ENCODE assay signal across 1 cellular context in genomic region chr4:71029504-71029903, GRCh38.
TF ChIP-seq lines count a peak whose summit lies in the region.

No MANE protein-coding gene starts in this region.

TF ChIP-seq in A549, 52 proteins besides CTCF, POLR2A, EP300 and RAD21 (continued from another document):
- no peak for TF ChIP-seq TP53 (CRISPR knock-in tag; IDR thresholded peaks at IDR 0.05)
- TF ChIP-seq HOXB13 (CRISPR knock-in tag; IDR thresholded peaks at IDR 0.05; ENCODE audit: low read depth): no peak
- no peak for TF ChIP-seq KDM5A (IDR thresholded peaks at IDR 0.05)
- TF ChIP-seq, protein P1, sequence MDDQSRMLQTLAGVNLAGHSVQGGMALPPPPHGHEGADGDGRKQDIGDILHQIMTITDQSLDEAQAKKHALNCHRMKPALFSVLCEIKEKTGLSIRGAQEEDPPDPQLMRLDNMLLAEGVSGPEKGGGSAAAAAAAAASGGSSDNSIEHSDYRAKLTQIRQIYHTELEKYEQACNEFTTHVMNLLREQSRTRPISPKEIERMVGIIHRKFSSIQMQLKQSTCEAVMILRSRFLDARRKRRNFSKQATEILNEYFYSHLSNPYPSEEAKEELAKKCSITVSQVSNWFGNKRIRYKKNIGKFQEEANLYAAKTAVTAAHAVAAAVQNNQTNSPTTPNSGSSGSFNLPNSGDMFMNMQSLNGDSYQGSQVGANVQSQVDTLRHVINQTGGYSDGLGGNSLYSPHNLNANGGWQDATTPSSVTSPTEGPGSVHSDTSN (IDR thresholded peaks at IDR 0.05): no peak
- TF ChIP-seq KDM1A (IDR thresholded peaks at IDR 0.05; ENCODE audit: low read depth): no peak
- TF ChIP-seq MAZ (IDR thresholded peaks at IDR 0.05; ENCODE audit: borderline replicate concordance, low read depth, low read length): no peak
- no peak for TF ChIP-seq ZC3H11A (IDR thresholded peaks at IDR 0.05)
- TF ChIP-seq CEBPB (IDR thresholded peaks at IDR 0.05): no peak
